1 cellular context compared by ENCODE assay signal in the genomic region with DNA sequence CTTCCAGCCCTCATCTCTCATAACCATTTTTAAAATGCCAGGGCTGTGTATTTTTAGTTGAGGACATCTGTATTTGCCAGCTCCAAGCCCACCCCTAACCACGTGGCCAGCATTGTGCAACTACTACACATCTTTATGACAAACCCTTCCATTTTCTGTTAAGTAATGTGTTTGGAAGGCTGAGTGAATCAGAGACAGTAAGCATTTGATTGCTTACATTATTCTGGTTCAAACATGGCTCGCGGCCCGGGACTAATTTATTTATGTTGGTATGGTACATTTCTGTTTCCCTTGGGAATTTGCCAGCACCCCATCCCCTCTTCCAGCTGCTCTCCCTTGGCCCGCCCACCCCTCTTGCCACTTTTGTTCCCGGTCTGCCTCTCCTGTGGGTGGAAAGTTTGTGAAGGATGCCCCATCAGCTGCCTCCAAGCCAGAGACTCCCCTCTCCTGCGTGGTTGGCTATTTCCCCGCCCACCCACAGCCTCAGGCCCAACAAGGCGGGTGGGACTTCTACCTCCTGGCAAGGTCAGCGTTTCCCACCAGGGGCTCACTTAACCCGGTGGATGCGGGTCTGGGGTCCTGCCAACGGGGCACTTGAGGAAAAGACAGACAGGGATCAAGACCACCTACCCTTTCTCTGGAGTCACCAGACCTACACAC.
TF ChIP-seq lines count a peak whose summit lies in the region.

No MANE protein-coding gene starts in this region.

TF ChIP-seq in WTC11, 78 proteins besides CTCF, POLR2A, EP300 and RAD21 (continued from another document):
- TF ChIP-seq, protein P1, sequence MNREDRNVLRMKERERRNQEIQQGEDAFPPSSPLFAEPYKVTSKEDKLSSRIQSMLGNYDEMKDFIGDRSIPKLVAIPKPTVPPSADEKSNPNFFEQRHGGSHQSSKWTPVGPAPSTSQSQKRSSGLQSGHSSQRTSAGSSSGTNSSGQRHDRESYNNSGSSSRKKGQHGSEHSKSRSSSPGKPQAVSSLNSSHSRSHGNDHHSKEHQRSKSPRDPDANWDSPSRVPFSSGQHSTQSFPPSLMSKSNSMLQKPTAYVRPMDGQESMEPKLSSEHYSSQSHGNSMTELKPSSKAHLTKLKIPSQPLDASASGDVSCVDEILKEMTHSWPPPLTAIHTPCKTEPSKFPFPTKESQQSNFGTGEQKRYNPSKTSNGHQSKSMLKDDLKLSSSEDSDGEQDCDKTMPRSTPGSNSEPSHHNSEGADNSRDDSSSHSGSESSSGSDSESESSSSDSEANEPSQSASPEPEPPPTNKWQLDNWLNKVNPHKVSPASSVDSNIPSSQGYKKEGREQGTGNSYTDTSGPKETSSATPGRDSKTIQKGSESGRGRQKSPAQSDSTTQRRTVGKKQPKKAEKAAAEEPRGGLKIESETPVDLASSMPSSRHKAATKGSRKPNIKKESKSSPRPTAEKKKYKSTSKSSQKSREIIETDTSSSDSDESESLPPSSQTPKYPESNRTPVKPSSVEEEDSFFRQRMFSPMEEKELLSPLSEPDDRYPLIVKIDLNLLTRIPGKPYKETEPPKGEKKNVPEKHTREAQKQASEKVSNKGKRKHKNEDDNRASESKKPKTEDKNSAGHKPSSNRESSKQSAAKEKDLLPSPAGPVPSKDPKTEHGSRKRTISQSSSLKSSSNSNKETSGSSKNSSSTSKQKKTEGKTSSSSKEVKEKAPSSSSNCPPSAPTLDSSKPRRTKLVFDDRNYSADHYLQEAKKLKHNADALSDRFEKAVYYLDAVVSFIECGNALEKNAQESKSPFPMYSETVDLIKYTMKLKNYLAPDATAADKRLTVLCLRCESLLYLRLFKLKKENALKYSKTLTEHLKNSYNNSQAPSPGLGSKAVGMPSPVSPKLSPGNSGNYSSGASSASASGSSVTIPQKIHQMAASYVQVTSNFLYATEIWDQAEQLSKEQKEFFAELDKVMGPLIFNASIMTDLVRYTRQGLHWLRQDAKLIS (CRISPR knock-in tag; IDR thresholded peaks at IDR 0.05; ENCODE audit: borderline replicate concordance) = no peak
- TF ChIP-seq CREM (CRISPR knock-in tag; IDR thresholded peaks at IDR 0.05) (no peak), GABPB1 (CRISPR knock-in tag; IDR thresholded peaks at IDR 0.05) (no peak), TEAD1 (CRISPR knock-in tag; IDR thresholded peaks at IDR 0.05) (no peak), GRHL2 (CRISPR knock-in tag; IDR thresholded peaks at IDR 0.05; ENCODE audit: insufficient replicate concordance, severe bottlenecking) (no peak), NFYB (CRISPR knock-in tag; conservative IDR thresholded peaks at IDR 0.05; ENCODE audit: low read depth) (no peak), IRF2 (CRISPR knock-in tag; IDR thresholded peaks at IDR 0.05; ENCODE audit: borderline replicate concordance, low read depth) (no peak)
- TF ChIP-seq, protein P2, sequence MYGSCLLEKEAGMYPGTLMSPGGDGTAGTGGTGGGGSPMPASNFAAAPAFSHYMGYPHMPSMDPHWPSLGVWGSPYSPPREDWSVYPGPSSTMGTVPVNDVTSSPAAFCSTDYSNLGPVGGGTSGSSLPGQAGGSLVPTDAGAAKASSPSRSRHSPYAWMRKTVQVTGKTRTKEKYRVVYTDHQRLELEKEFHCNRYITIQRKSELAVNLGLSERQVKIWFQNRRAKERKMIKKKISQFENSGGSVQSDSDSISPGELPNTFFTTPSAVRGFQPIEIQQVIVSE (CRISPR knock-in tag; IDR thresholded peaks at IDR 0.05; ENCODE audit: borderline replicate concordance) = no peak
- TF ChIP-seq, protein P3, sequence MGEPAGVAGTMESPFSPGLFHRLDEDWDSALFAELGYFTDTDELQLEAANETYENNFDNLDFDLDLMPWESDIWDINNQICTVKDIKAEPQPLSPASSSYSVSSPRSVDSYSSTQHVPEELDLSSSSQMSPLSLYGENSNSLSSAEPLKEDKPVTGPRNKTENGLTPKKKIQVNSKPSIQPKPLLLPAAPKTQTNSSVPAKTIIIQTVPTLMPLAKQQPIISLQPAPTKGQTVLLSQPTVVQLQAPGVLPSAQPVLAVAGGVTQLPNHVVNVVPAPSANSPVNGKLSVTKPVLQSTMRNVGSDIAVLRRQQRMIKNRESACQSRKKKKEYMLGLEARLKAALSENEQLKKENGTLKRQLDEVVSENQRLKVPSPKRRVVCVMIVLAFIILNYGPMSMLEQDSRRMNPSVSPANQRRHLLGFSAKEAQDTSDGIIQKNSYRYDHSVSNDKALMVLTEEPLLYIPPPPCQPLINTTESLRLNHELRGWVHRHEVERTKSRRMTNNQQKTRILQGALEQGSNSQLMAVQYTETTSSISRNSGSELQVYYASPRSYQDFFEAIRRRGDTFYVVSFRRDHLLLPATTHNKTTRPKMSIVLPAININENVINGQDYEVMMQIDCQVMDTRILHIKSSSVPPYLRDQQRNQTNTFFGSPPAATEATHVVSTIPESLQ (CRISPR knock-in tag; IDR thresholded peaks at IDR 0.05) = no peak
- TF ChIP-seq, protein P4, sequence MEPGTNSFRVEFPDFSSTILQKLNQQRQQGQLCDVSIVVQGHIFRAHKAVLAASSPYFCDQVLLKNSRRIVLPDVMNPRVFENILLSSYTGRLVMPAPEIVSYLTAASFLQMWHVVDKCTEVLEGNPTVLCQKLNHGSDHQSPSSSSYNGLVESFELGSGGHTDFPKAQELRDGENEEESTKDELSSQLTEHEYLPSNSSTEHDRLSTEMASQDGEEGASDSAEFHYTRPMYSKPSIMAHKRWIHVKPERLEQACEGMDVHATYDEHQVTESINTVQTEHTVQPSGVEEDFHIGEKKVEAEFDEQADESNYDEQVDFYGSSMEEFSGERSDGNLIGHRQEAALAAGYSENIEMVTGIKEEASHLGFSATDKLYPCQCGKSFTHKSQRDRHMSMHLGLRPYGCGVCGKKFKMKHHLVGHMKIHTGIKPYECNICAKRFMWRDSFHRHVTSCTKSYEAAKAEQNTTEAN (CRISPR knock-in tag; IDR thresholded peaks at IDR 0.05) = no peak
